Comparison of ENCODE assay signal across 8 cellular contexts in genomic region chr12:91811481-91812287, GRCh38.
A peak's percentile ranks its signal among the peaks of the same experiment; 100 is the strongest.
DNase-seq lines count a peak whose midpoint lies in the region; ATAC-seq, FAIRE-seq and TF ChIP-seq lines count a peak whose summit lies in the region.

No MANE protein-coding gene starts in this region.

- intact Hi-C loops in endothelial cell of umbilical vein (cut with micrococcal nuclease) = loop anchor here (1.0 to 2.0 kb wide), 6 partner anchors 179 to 839 kb away; no protein-coding TSS in a partner anchor

- TF ChIP-seq CTCF in endothelial cell of umbilical vein (IDR thresholded peaks at IDR 0.05; ENCODE audit: extremely low read depth in 1 of 2, insufficient read depth in 1 of 2, low read depth in 1 of 2, low read length in 2 of 2) = peak; percentile 60 to 72

- no peaks in the 10 kb centered on the region for H4K20me1 ChIP-seq in endothelial cell of umbilical vein (replicated peaks; ENCODE audit: control insufficient read depth, extremely low read depth, insufficient read depth, low read length)

- no peak overlapping the region for H3K27ac ChIP-seq in endothelial cell of umbilical vein (ENCODE audit: insufficient read depth, low read depth, low read length)

- no peaks in the 10 kb centered on the region for H3K79me2 ChIP-seq in endothelial cell of umbilical vein (ENCODE audit: control insufficient read depth, insufficient read depth, low read length)

- H3K4me1 ChIP-seq in endothelial cell of umbilical vein (ENCODE audit: control insufficient read depth, extremely low read depth, insufficient read depth, low read length) = no peaks in the 10 kb centered on the region

- POLR2A ChIA-PET in endothelial cell of umbilical vein (lab: Charles Lee) = interaction anchor here (0.8 to 1.6 kb wide), 3 partner anchors 330 to 404 kb away, joined by 6 to 14 read pairs (median 7); partner anchors contain the start of gene BTG1

- H3K9me3 ChIP-seq in endothelial cell of umbilical vein (replicated peaks; ENCODE audit: control insufficient read depth, insufficient read depth, low read length) = no peaks in the 10 kb centered on the region

- peak; percentile 83 for ATAC-seq in HG02885 (IDR thresholded peaks at IDR 0.05; ENCODE audit: poor library complexity, unreplicated experiment)

- H3K9me1 ChIP-seq in endothelial cell of umbilical vein (replicated peaks; ENCODE audit: control insufficient read depth, extremely low read depth, insufficient read depth, low read length) = no peaks in the 10 kb centered on the region

- DNase-seq in NCI-H2196 (lab: John Stamatoyannopoulos, UW; ENCODE audit: unreplicated experiment) (peak; percentile 46), NCI-H2196 treated with DMSO at 0.1 percent for 48 hours (lab: John Stamatoyannopoulos, UW; ENCODE audit: unreplicated experiment) (no peak), NCI-H82 treated with DMSO at 0.1 percent for 48 hours (lab: John Stamatoyannopoulos, UW; ENCODE audit: unreplicated experiment) (peak; percentile 29), endothelial cell of umbilical vein (ENCODE audit: low read depth, low spot score) (peak; percentile 79), mucosa of gallbladder (ENCODE audit: low spot score) (peak; percentile 75)
- peak; percentile 35 for DNase-seq in activated CD8-positive, alpha-beta memory T cell treated with anti-CD3 and anti-CD28 coated beads, Interleukin-2, amount 50 U/mL, for 24 hours (ENCODE audit: extremely low read depth)
- DNase-seq in stimulated activated CD8-positive, alpha-beta memory T cell treated with anti-CD3 and anti-CD28 coated beads, Interleukin-7, amount 100 ng/mL, for 1 hour (ENCODE audit: low read depth in 2 of 2) = peak; percentile 52 to 71

- H2AFZ ChIP-seq in endothelial cell of umbilical vein (ENCODE audit: low read depth, low read length) = no peak overlapping the region

- CTCF ChIA-PET in endothelial cell of umbilical vein (lab: Charles Lee) = interaction anchor here (0.6 to 4.5 kb wide), 71 partner anchors 8 to 857 kb away, joined by 3 to 111 read pairs (median 4); partner anchors contain the start of gene BTG1

- no peak for TF ChIP-seq POLR2A in endothelial cell of umbilical vein (IDR thresholded peaks at IDR 0.05; ENCODE audit: low read depth, low read length)

- no peak overlapping the region for H3K4me2 ChIP-seq in endothelial cell of umbilical vein (ENCODE audit: insufficient read depth, low read length)

- H3K27me3 ChIP-seq in endothelial cell of umbilical vein (ENCODE audit: control insufficient read depth in 2 of 2, insufficient read depth in 2 of 2, low read length in 2 of 2) = no peaks in the 10 kb centered on the region

- no peaks in the 10 kb centered on the region for H3K36me3 ChIP-seq in endothelial cell of umbilical vein (ENCODE audit: control insufficient read depth in 2 of 2, extremely low read depth in 1 of 2, insufficient read depth in 2 of 2, low read length in 2 of 2)

- no peak overlapping the region for H3K9ac ChIP-seq in endothelial cell of umbilical vein (replicated peaks; ENCODE audit: extremely low read depth, insufficient read depth, low read length)

- dilution Hi-C loops in endothelial cell of umbilical vein (cut with MboI; ENCODE audit: extremely low pct_ligation_motif_present, low sequenced_read_pairs) = no loop called here

- no peak for FAIRE-seq in endothelial cell of umbilical vein (lab: Jason Lieb, UNC)

- H3K4me3 ChIP-seq in endothelial cell of umbilical vein (replicated peaks in 1 of 3; ENCODE audit: insufficient read depth in 1 of 3, low read depth in 1 of 3, low read length in 3 of 3) = no peak overlapping the region

- BruUV-seq in endothelial cell of umbilical vein (replicated peaks; lab: Mats Ljungman, UMichigan) = no TSS peak

TF ChIP-seq in endothelial cell of umbilical vein, 7 proteins besides CTCF, POLR2A, EP300 and RAD21:
- no peak for TF ChIP-seq FOS (IDR thresholded peaks at IDR 0.05; ENCODE audit: borderline replicate concordance, insufficient read depth, low read length)
- TF ChIP-seq POLR2AphosphoS5 (IDR thresholded peaks at IDR 0.05; ENCODE audit: insufficient read depth, low read depth, low read length) = no peak
- no peak for TF ChIP-seq JUN (IDR thresholded peaks at IDR 0.05; ENCODE audit: borderline replicate concordance, insufficient read depth, insufficient read length, low read depth)
- TF ChIP-seq MYC (IDR thresholded peaks at IDR 0.05; ENCODE audit: low read depth, low read length) = no peak
TF ChIP-seq in endothelial cell of umbilical vein: peak in this region for 0.
